In the genomic region with DNA sequence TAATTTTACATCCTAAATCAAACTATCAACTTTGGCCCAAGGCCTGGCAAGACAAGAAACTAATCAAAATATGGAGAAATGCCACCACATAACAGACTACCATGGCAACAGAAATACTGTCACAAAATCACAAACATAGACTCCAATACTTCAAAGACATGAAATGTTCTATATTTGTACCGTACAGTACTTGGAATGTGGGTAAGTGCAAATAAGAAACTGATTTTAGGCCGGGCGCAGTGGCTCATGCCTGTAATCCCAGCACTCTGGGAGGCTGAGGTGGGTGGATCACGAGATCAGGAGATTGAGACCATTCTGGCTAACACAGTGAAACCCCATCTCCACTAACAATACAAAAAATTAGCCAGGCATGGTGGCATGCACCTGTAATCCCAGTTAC, we compare ENCODE assay signal across 8 cellular contexts. TPM values are rescaled to one million over a fixed set of nuclear protein-coding genes. Genes with fewer than 3 reads are reported as not detected.
DNase-seq lines count a peak whose midpoint lies in the region; ATAC-seq and TF ChIP-seq lines count a peak whose summit lies in the region.
"Not testable (repeated sequence)": the region's sequence is repeated elsewhere in the genome, so short reads cannot be mapped to it uniquely, and the experiment has no call there.

No MANE protein-coding gene starts in this region.

- not testable (repeated sequence) for H3K4me1 ChIP-seq in IMR-90 (ENCODE audit: control insufficient read depth, insufficient read depth, low read length); mammary epithelial cell (ENCODE audit: insufficient read depth, low read length)
- H3K4me1 ChIP-seq in naive thymus-derived CD4-positive, alpha-beta T cell (ENCODE audit: control insufficient read depth in 2 of 2, insufficient read depth in 2 of 2, low read length in 2 of 2), result peaks cover 27 to 28% of the 10 kb centered on the region in 2 donors
- H3K4me1 ChIP-seq in upper lobe of right lung, result peaks cover 17% of the 10 kb centered on the region

- not testable (repeated sequence) for ATAC-seq in CD4-positive, alpha-beta T cell (ENCODE audit: poor library complexity); IMR-90 (ENCODE audit: low read depth); T-cell (replicated peaks in 1 of 4); naive thymus-derived CD4-positive, alpha-beta T cell
- peak; percentile 52 for ATAC-seq in upper lobe of right lung

- H3K79me2 ChIP-seq in mammary epithelial cell (ENCODE audit: insufficient read depth, low read length), result peaks cover 97% of the 10 kb centered on the region

- H3K9me3 ChIP-seq in CD4-positive, alpha-beta T cell (ENCODE audit: control insufficient read depth, low read length); IMR-90 (ENCODE audit: control insufficient read depth, insufficient read depth, low read length); mammary epithelial cell (replicated peaks; ENCODE audit: insufficient read depth, low read length); naive thymus-derived CD4-positive, alpha-beta T cell (ENCODE audit: control insufficient read depth in 2 of 3, low read length in 3 of 3); upper lobe of right lung: not testable (repeated sequence)

- not testable (repeated sequence) for H3K27me3 Mint-ChIP-seq in CD4-positive, alpha-beta T cell; T-cell; activated naive CD4-positive, alpha-beta T cell treated with anti-CD3 and anti-CD28 coated beads, Interleukin-2, amount 50 U/mL, for 24 hours; naive thymus-derived CD4-positive, alpha-beta T cell

- not testable (repeated sequence) for H2AK5ac ChIP-seq in IMR-90 (ENCODE audit: low read depth, low read length)

- DNase-seq in CD4-positive, alpha-beta T cell; IMR-90; T-cell; mammary epithelial cell; naive thymus-derived CD4-positive, alpha-beta T cell; upper lobe of right lung: not testable (repeated sequence)
- peak; percentile 17 for DNase-seq in fibroblast of peridontal ligament (ENCODE audit: extremely low read depth)

- H3K4me3 Mint-ChIP-seq in CD4-positive, alpha-beta T cell, result peak overlapping the region; percentile 36
- peak overlapping the region in 2 of 3 donors; percentile 6 to 48 for H3K4me3 Mint-ChIP-seq in T-cell
- peak overlapping the region; percentile 51 for H3K4me3 Mint-ChIP-seq in activated naive CD4-positive, alpha-beta T cell treated with anti-CD3 and anti-CD28 coated beads, Interleukin-2, amount 50 U/mL, for 24 hours
- H3K4me3 Mint-ChIP-seq in naive thymus-derived CD4-positive, alpha-beta T cell, result peak overlapping the region in 7 of 10 donors; percentile 13 to 63 (median 52)

- H3K4me3 ChIP-seq in IMR-90 (ENCODE audit: insufficient read depth, low read depth, low read length); mammary epithelial cell (replicated peaks in 1 of 3; ENCODE audit: insufficient read depth in 1 of 3, low read depth in 2 of 3, low read length in 3 of 3); naive thymus-derived CD4-positive, alpha-beta T cell (ENCODE audit: low read length); upper lobe of right lung: not testable (repeated sequence)

- H2BK5ac ChIP-seq in IMR-90 (ENCODE audit: low read depth, low read length, poor library complexity, severe bottlenecking), result not testable (repeated sequence)

- TF ChIP-seq POLR2A in IMR-90 (IDR thresholded peaks at IDR 0.05; ENCODE audit: low read depth, low read length), result not testable (repeated sequence)

- H3K9me3 Mint-ChIP-seq in CD4-positive, alpha-beta T cell; T-cell; activated naive CD4-positive, alpha-beta T cell treated with anti-CD3 and anti-CD28 coated beads, Interleukin-2, amount 50 U/mL, for 24 hours; naive thymus-derived CD4-positive, alpha-beta T cell: not testable (repeated sequence)

- BruUV-seq in IMR-90 (replicated peaks; lab: Mats Ljungman, UMichigan); mammary epithelial cell (replicated peaks; lab: Mats Ljungman, UMichigan): not testable (repeated sequence)

- CTCF ChIA-PET in CD4-positive, alpha-beta T cell (lab: Charles Lee); T-cell (lab: Charles Lee); mammary epithelial cell (lab: Charles Lee; ENCODE audit: low non-redundant PET); naive thymus-derived CD4-positive, alpha-beta T cell (lab: Charles Lee): not testable (repeated sequence)
- CTCF ChIA-PET in IMR-90 (lab: Yijun Ruan, JAX), result interaction anchor here (0.6 kb wide), 1 partner anchor 44 kb away, joined by 3 read pairs; no protein-coding TSS in a partner anchor

- H3K27ac ChIP-seq in CD4-positive, alpha-beta T cell (ENCODE audit: low read depth, low read length); IMR-90 (ENCODE audit: insufficient read depth, low read length); mammary epithelial cell (ENCODE audit: insufficient read depth, low read depth, low read length); naive thymus-derived CD4-positive, alpha-beta T cell (ENCODE audit: low read depth, low read length); upper lobe of right lung: not testable (repeated sequence)

- not testable (repeated sequence) for H4K5ac ChIP-seq in IMR-90 (ENCODE audit: low read depth, low read length)

- H3K9ac ChIP-seq in IMR-90 (ENCODE audit: low read depth, low read length), result not testable (repeated sequence)
- H3K9ac ChIP-seq in mammary epithelial cell (ENCODE audit: insufficient read depth, low read length), result peak overlapping the region; percentile 19

- not testable (repeated sequence) for H3K4me2 ChIP-seq in IMR-90 (ENCODE audit: low read depth, low read length); mammary epithelial cell (ENCODE audit: insufficient read depth, low read depth, low read length)

- H3K4me1 Mint-ChIP-seq in CD4-positive, alpha-beta T cell (ENCODE audit: low read depth), result peaks cover 94% of the 10 kb centered on the region
- H3K4me1 Mint-ChIP-seq in T-cell, result peaks cover 79 to 91% (median 91%) of the 10 kb centered on the region in 3 donors
- peaks cover 92% of the 10 kb centered on the region for H3K4me1 Mint-ChIP-seq in activated naive CD4-positive, alpha-beta T cell treated with anti-CD3 and anti-CD28 coated beads, Interleukin-2, amount 50 U/mL, for 24 hours
- peaks cover 66 to 96% (median 87%) of the 10 kb centered on the region in 7 donors for H3K4me1 Mint-ChIP-seq in naive thymus-derived CD4-positive, alpha-beta T cell

- dilution Hi-C loops in IMR-90 (cut with HindIII; ENCODE audit: low sequenced_read_pairs, unreplicated experiment); mammary epithelial cell (cut with HindIII; ENCODE audit: low sequenced_read_pairs): not testable (repeated sequence)

- H2AK9ac ChIP-seq in IMR-90 (replicated peaks; ENCODE audit: low read depth, low read length, poor library complexity), result not testable (repeated sequence)

- H3K14ac ChIP-seq in IMR-90 (replicated peaks; ENCODE audit: low read depth, low read length), result not testable (repeated sequence)

- not testable (repeated sequence) for H3K18ac ChIP-seq in IMR-90 (ENCODE audit: low read depth, low read length)

- not testable (repeated sequence) for H3K56ac ChIP-seq in IMR-90 (ENCODE audit: extremely low read depth, insufficient read depth, low read length)

- peaks cover 61% of the 10 kb centered on the region for H3K36me3 Mint-ChIP-seq in CD4-positive, alpha-beta T cell (ENCODE audit: low read depth)
- peaks cover 29% of the 10 kb centered on the region for H3K36me3 Mint-ChIP-seq in T-cell
- H3K36me3 Mint-ChIP-seq in activated naive CD4-positive, alpha-beta T cell treated with anti-CD3 and anti-CD28 coated beads, Interleukin-2, amount 50 U/mL, for 24 hours, result peaks cover 25% of the 10 kb centered on the region
- peaks cover 10 to 32% (median 22%) of the 10 kb centered on the region in 5 donors for H3K36me3 Mint-ChIP-seq in naive thymus-derived CD4-positive, alpha-beta T cell

- not testable (repeated sequence) for H2BK20ac ChIP-seq in IMR-90 (ENCODE audit: low read depth, low read length)

- WGBS in IMR-90 (ENCODE audit: extremely low coverage in 2 of 2, insufficient read length in 1 of 2), 2 experiments, result no CpG with 5 or more reads among the region's 4 CpGs
- WGBS in mammary epithelial cell (ENCODE audit: low coverage, missing lambda C conversion rate), result 43% methylated on average over 4 of the region's 4 CpGs

- peaks cover 28 to 62% of the 10 kb centered on the region in 2 experiments for H3K79me1 ChIP-seq in IMR-90 (ENCODE audit: low read depth in 1 of 2, low read length in 2 of 2)

- not testable (repeated sequence) for H4K8ac ChIP-seq in IMR-90 (ENCODE audit: low read depth in 2 of 2, low read length in 2 of 2)

- H3K4ac ChIP-seq in IMR-90 (ENCODE audit: low read depth, low read length), result not testable (repeated sequence)

- not testable (repeated sequence) for H2BK15ac ChIP-seq in IMR-90 (ENCODE audit: low read depth, low read length)

- in situ Hi-C loops in IMR-90 (cut with MboI; ENCODE audit: low sequenced_read_pairs); mammary epithelial cell (cut with MboI; ENCODE audit: low sequenced_read_pairs in 2 of 2): not testable (repeated sequence)

- POLR2A ChIA-PET in CD4-positive, alpha-beta T cell (lab: Charles Lee), result interaction anchor here (0.6 kb wide), 1 partner anchor 16 kb away, joined by 5 read pairs; no protein-coding TSS in a partner anchor
- POLR2A ChIA-PET in IMR-90 (lab: Charles Lee; ENCODE audit: unreplicated experiment); T-cell (lab: Charles Lee); naive thymus-derived CD4-positive, alpha-beta T cell (lab: Charles Lee): not testable (repeated sequence)

- TF ChIP-seq CTCF in CD4-positive, alpha-beta T cell (IDR thresholded peaks at IDR 0.05); IMR-90 (conservative IDR thresholded peaks at IDR 0.05; ENCODE audit: low read depth, low read length); mammary epithelial cell (conservative IDR thresholded peaks at IDR 0.05 in 1 of 2, IDR thresholded peaks at IDR 0.05 in 1 of 2; ENCODE audit: extremely low read depth in 1 of 2, insufficient read depth in 1 of 2, low read depth in 1 of 2, low read length in 2 of 2); upper lobe of right lung (IDR thresholded peaks at IDR 0.05): not testable (repeated sequence)

- H3K27ac Mint-ChIP-seq in CD4-positive, alpha-beta T cell, result peak overlapping the region; percentile 28
- H3K27ac Mint-ChIP-seq in T-cell, result peak overlapping the region in 1 of 2 donors; percentile 48
- H3K27ac Mint-ChIP-seq in activated naive CD4-positive, alpha-beta T cell treated with anti-CD3 and anti-CD28 coated beads, Interleukin-2, amount 50 U/mL, for 24 hours; naive thymus-derived CD4-positive, alpha-beta T cell: not testable (repeated sequence)

- not testable (repeated sequence) for H2BK120ac ChIP-seq in IMR-90 (ENCODE audit: low read depth, low read length)

- peaks cover 67% of the 10 kb centered on the region for H4K20me1 ChIP-seq in IMR-90 (ENCODE audit: insufficient read depth, low read length)
- not testable (repeated sequence) for H4K20me1 ChIP-seq in mammary epithelial cell (ENCODE audit: insufficient read depth, low read length)

- H2AFZ ChIP-seq in IMR-90 (replicated peaks; ENCODE audit: low read length, poor library complexity); mammary epithelial cell (ENCODE audit: low read depth, low read length): not testable (repeated sequence)

- not testable (repeated sequence) for H3K9me1 ChIP-seq in IMR-90 (ENCODE audit: insufficient read depth, low read length)

- H3K23ac ChIP-seq in IMR-90 (ENCODE audit: low read depth, low read length), result peak overlapping the region; percentile 19; the same call in 1 of the 2 replicates

- intact Hi-C loops in CD4-positive, alpha-beta T cell (cut with DNase I, micrococcal nuclease), result loop anchor here in 1 of 2 experiments (5.0 kb wide), 1 partner anchor 693 kb away; no protein-coding TSS in a partner anchor
- intact Hi-C loops in IMR-90 (cut with micrococcal nuclease); mammary epithelial cell (cut with micrococcal nuclease); naive thymus-derived CD4-positive, alpha-beta T cell (cut with micrococcal nuclease); upper lobe of right lung (cut with DNase I): not testable (repeated sequence)

- not testable (repeated sequence) for H4K91ac ChIP-seq in IMR-90 (ENCODE audit: insufficient read depth, low read depth, low read length)

- TF ChIP-seq RAD21 in IMR-90 (IDR thresholded peaks at IDR 0.05; ENCODE audit: low read length), result not testable (repeated sequence)

- not testable (repeated sequence) for H3K36me3 ChIP-seq in IMR-90 (ENCODE audit: control insufficient read depth, insufficient read depth, low read length); mammary epithelial cell (ENCODE audit: insufficient read depth, low read length); naive thymus-derived CD4-positive, alpha-beta T cell (ENCODE audit: control insufficient read depth in 2 of 3, insufficient read depth in 3 of 3, low read length in 3 of 3); upper lobe of right lung

- H3K27me3 ChIP-seq in CD4-positive, alpha-beta T cell (ENCODE audit: control insufficient read depth, insufficient read depth, low read length); IMR-90 (ENCODE audit: control insufficient read depth, insufficient read depth, low read length); mammary epithelial cell (ENCODE audit: insufficient read depth, low read length); naive thymus-derived CD4-positive, alpha-beta T cell (ENCODE audit: control insufficient read depth in 2 of 2, insufficient read depth in 2 of 2, low read length in 2 of 2); upper lobe of right lung: not testable (repeated sequence)

RNA-seq across cellular contexts. Expression of gene TNPO3, which starts 9.2 kb away (rescaled TPM):
- total RNA-seq in CD4-positive, alpha-beta T cell, result 10 to 100 TPM; 17.1 to 18.7 TPM
- total RNA-seq in IMR-90 (2012; rRNA removed) (77.2 and 78.6 TPM in 2 replicates), T-cell (10 to 100 TPM; 26.5 to 39.9 (median 35.9) TPM), mammary epithelial cell (10 to 100 TPM; 40.4 to 56.8 TPM), upper lobe of right lung (31.1 TPM)
- polyA plus RNA-seq in IMR-90 (2012; rRNA removed) (21.8 and 24.2 TPM in 2 replicates), mammary epithelial cell (32.9 TPM)
- polyA plus RNA-seq in IMR-90 (2012; cell fraction: cytosol; rRNA removed), result 10.8 and 15.9 TPM in 2 replicates
- polyA plus RNA-seq in IMR-90 (2012; cell fraction: nucleus; rRNA removed; ENCODE audit: low replicate concordance), result 9.7 and 20.1 TPM in 2 replicates
- 79.5 TPM for polyA minus RNA-seq in mammary epithelial cell
- 10 to 100 TPM; 28.6 to 40.6 (median 39.6) TPM for total RNA-seq in naive thymus-derived CD4-positive, alpha-beta T cell
- polyA plus RNA-seq in naive thymus-derived CD4-positive, alpha-beta T cell, result 10 to 100 TPM; 30.4 to 37.7 TPM
